Comparison of ENCODE assay signal across 8 cellular contexts in genomic region chr17:19647697-19648474, GRCh38. TPM values are rescaled to one million over a fixed set of nuclear protein-coding genes. Genes with fewer than 3 reads are reported as not detected.
DNase-seq lines count a peak whose midpoint lies in the region; ATAC-seq, FAIRE-seq and TF ChIP-seq lines count a peak whose summit lies in the region.

No MANE protein-coding gene starts in this region.

- peaks cover 9 to 18% of the 10 kb centered on the region in 2 donors for H3K36me3 Mint-ChIP-seq in CD4-positive, alpha-beta memory T cell
- peaks cover 3% of the 10 kb centered on the region for H3K36me3 Mint-ChIP-seq in activated naive CD8-positive, alpha-beta T cell treated with anti-CD3 and anti-CD28 coated beads for 36 hours

- H3K4me1 Mint-ChIP-seq in CD4-positive, alpha-beta memory T cell = peaks cover 21 to 41% (median 32%) of the 10 kb centered on the region in 4 donors
- peaks cover 46% of the 10 kb centered on the region for H3K4me1 Mint-ChIP-seq in activated naive CD8-positive, alpha-beta T cell treated with anti-CD3 and anti-CD28 coated beads for 36 hours

- peaks cover 4% of the 10 kb centered on the region; the same call in 1 of the 2 replicates for H4K20me1 ChIP-seq in PC-3 (ENCODE audit: low read length)

- POLR2A ChIA-PET in CD4-positive, alpha-beta memory T cell (lab: Charles Lee; ENCODE audit: partially characterized antibody) = interaction anchor here (1.0 to 3.0 kb wide), 15 partner anchors 13 to 1395 kb away, joined by 4 to 14 read pairs (median 4); partner anchors contain the start of genes AKAP10, MAPK7 and USP22
- POLR2A ChIA-PET in PC-3 (lab: Charles Lee; ENCODE audit: unreplicated experiment) = interaction anchor here (0.7 to 1.0 kb wide), 3 partner anchors 10 to 349 kb away, joined by 3 to 6 read pairs (median 3); partner anchors contain the start of gene ALDH3A1

- peak overlapping the region; percentile 81 for H3K9ac ChIP-seq in PC-3 (ENCODE audit: low read length)

- intact Hi-C loops in CD4-positive, alpha-beta memory T cell (cut with micrococcal nuclease) = loop anchor here (1.0 to 5.0 kb wide), 3 partner anchors 119 to 271 kb away; partner anchors contain the start of gene MAPK7
- intact Hi-C loops in PC-3 (cut with micrococcal nuclease) (loop anchor here (1.0 to 5.0 kb wide), 3 partner anchors 105 to 133 kb away; no protein-coding TSS in a partner anchor), head of caudate nucleus (cut with DNase I) (loop anchor here (5.0 kb wide), 3 partner anchors 79 to 136 kb away; no protein-coding TSS in a partner anchor)

- no peaks in the 10 kb centered on the region for H3K27me3 ChIP-seq in CD4-positive, alpha-beta memory T cell (ENCODE audit: insufficient read depth, low read length)
- H3K27me3 ChIP-seq in PC-3 (ENCODE audit: low read length) = no peaks in the 10 kb centered on the region

- TSS peak; percentile 68 for BruUV-seq in PC-3 (replicated peaks; lab: Mats Ljungman, UMichigan)

- peak overlapping the region; percentile 54 for H3K27ac ChIP-seq in CD4-positive, alpha-beta memory T cell (ENCODE audit: low read depth, low read length)
- H3K27ac ChIP-seq in PC-3 (ENCODE audit: low read length) = peak overlapping the region; percentile 72

- CTCF ChIA-PET in CD4-positive, alpha-beta memory T cell (lab: Charles Lee; ENCODE audit: partially characterized antibody) = interaction anchor here (0.7 to 4.3 kb wide), 17 partner anchors 8 to 285 kb away, joined by 3 to 32 read pairs (median 7); partner anchors contain the start of gene B9D1
- CTCF ChIA-PET in PC-3 (lab: Charles Lee) = interaction anchor here (0.6 to 1.4 kb wide), 5 partner anchors 24 to 127 kb away, joined by 3 to 4 read pairs (median 3); partner anchors contain the start of gene ALDH3A1

- peaks cover 40% of the 10 kb centered on the region for H3K79me2 ChIP-seq in PC-3 (ENCODE audit: low read length)

- ATAC-seq in GM19372 (IDR thresholded peaks at IDR 0.05; ENCODE audit: low read depth, unreplicated experiment) (peak; percentile 35), HG03565 (IDR thresholded peaks at IDR 0.05; ENCODE audit: unreplicated experiment) (peak; percentile 20), PC-3 (peak; percentile 2)

- H2AFZ ChIP-seq in PC-3 (ENCODE audit: low read length) = peak overlapping the region; percentile 86

- H3K27me3 Mint-ChIP-seq in CD4-positive, alpha-beta memory T cell = no peaks in the 10 kb centered on the region
- H3K27me3 Mint-ChIP-seq in activated naive CD8-positive, alpha-beta T cell treated with anti-CD3 and anti-CD28 coated beads for 36 hours = peaks cover 4% of the 10 kb centered on the region

- H3K9me2 ChIP-seq in PC-3 (replicated peaks; ENCODE audit: low read length) = no peaks in the 10 kb centered on the region

- peak overlapping the region; percentile 93 to 98 (median 94) for H3K4me3 Mint-ChIP-seq in CD4-positive, alpha-beta memory T cell
- peak overlapping the region; percentile 90 for H3K4me3 Mint-ChIP-seq in activated naive CD8-positive, alpha-beta T cell treated with anti-CD3 and anti-CD28 coated beads for 36 hours

- peak in 2 of 5 donors; percentile 4 to 42 for DNase-seq in CD4-positive, alpha-beta memory T cell
- peak; percentile 58 for DNase-seq in PC-3
- DNase-seq in activated naive CD8-positive, alpha-beta T cell treated with anti-CD3 and anti-CD28 coated beads for 36 hours = no peak
- DNase-seq in head of caudate nucleus = peak; percentile 40 to 87 (median 70)
- DNase-seq in non-pigmented ciliary epithelial cell (ENCODE audit: low read depth) = peak; percentile 23
- peak; percentile 42 for DNase-seq in urothelium cell line (ENCODE audit: low spot score)

- peak overlapping the region; percentile 92 for H3K4me2 ChIP-seq in PC-3 (ENCODE audit: low read length)

- peak overlapping the region; percentile 83 to 97 (median 94) for H3K27ac Mint-ChIP-seq in CD4-positive, alpha-beta memory T cell
- peak overlapping the region; percentile 93 for H3K27ac Mint-ChIP-seq in activated naive CD8-positive, alpha-beta T cell treated with anti-CD3 and anti-CD28 coated beads for 36 hours

- H3K4me1 ChIP-seq in CD4-positive, alpha-beta memory T cell (ENCODE audit: insufficient read depth, low read length) = peaks cover 26% of the 10 kb centered on the region
- peaks cover 72% of the 10 kb centered on the region for H3K4me1 ChIP-seq in PC-3 (ENCODE audit: insufficient read depth, low read length)

- H3F3A ChIP-seq in PC-3 (ENCODE audit: low read length, unreplicated experiment) = peaks cover 8% of the 10 kb centered on the region

- FAIRE-seq in urothelium cell line (lab: Jason Lieb, UNC) = no peak

- H3K36me3 ChIP-seq in CD4-positive, alpha-beta memory T cell (ENCODE audit: insufficient read depth, low read length) = no peaks in the 10 kb centered on the region
- H3K36me3 ChIP-seq in PC-3 (ENCODE audit: low read depth, low read length) = peaks cover 5% of the 10 kb centered on the region; the same call in 1 of the 2 replicates

- no peaks in the 10 kb centered on the region for H3K9me3 Mint-ChIP-seq in CD4-positive, alpha-beta memory T cell
- no peaks in the 10 kb centered on the region for H3K9me3 Mint-ChIP-seq in activated naive CD8-positive, alpha-beta T cell treated with anti-CD3 and anti-CD28 coated beads for 36 hours

- peak overlapping the region; percentile 33 to 86 for H3K4me3 ChIP-seq in CD4-positive, alpha-beta memory T cell (ENCODE audit: low read length in 2 of 2)
- peak overlapping the region; percentile 90 for H3K4me3 ChIP-seq in PC-3 (ENCODE audit: low read length)

- no peak for TF ChIP-seq CTCF in PC-3 (conservative IDR thresholded peaks at IDR 0.05; ENCODE audit: low read depth, low read length)

- H3K9me3 ChIP-seq in CD4-positive, alpha-beta memory T cell (ENCODE audit: control insufficient read depth in 1 of 2, low read length in 2 of 2) = no peaks in the 10 kb centered on the region
- no peaks in the 10 kb centered on the region for H3K9me3 ChIP-seq in PC-3 (ENCODE audit: low read length)

RNA-seq across cellular contexts. Expression of gene ALDH3A2, which starts 0.7 kb away (rescaled TPM):
- 10 to 100 TPM; 45.8 to 52.5 TPM for total RNA-seq in CD4-positive, alpha-beta memory T cell
- polyA plus RNA-seq in CD4-positive, alpha-beta memory T cell = 10 to 100 TPM; 19.7 to 24.3 TPM
- 125 and 143 TPM in 2 replicates for total RNA-seq in PC-3 (2014; rRNA removed)
- 10 to 100 TPM; 22.0 to 26.0 TPM for total RNA-seq in activated naive CD8-positive, alpha-beta T cell treated with anti-CD3 and anti-CD28 coated beads for 36 hours
